Comparison of ENCODE assay signal across 17 cellular contexts in the genomic region with DNA sequence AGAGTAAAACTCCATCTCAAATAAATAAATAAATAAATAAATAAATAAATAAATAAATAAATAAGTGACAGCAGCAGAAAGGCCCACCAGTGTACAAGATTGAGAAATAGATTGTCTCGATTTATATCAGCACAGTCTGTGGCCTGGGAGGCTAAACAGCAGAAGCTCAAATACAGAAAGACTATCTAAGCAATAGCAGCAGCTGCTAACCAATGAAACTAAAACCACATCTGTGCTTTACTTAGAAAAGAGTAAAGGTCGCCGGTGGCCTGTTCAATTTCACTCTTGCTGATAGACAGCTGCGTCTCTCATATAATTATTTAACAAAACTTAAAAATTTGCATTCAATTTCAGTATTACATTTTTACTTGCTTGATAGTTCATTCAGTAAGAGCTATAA.
DNase-seq lines count a peak whose midpoint lies in the region; ATAC-seq lines count a peak whose summit lies in the region.
"Had no signal": no experiment of that assay in that cellular context is flagged by ENCODE, and none has a peak within 500 bp of the region (broad histone marks: within the 10 kb centered on the region; RNA-seq: fewer than 3 reads in every experiment).

No MANE protein-coding gene starts in this region.

- ATAC-seq in GM18499 (IDR thresholded peaks at IDR 0.05; ENCODE audit: insufficient read depth, unreplicated experiment), result peak; percentile 55
- peak; percentile 98 for ATAC-seq in GM19455 (IDR thresholded peaks at IDR 0.05; ENCODE audit: unreplicated experiment)
- ATAC-seq in HG02798 (IDR thresholded peaks at IDR 0.05; ENCODE audit: poor library complexity, unreplicated experiment), result peak; percentile 97
- peak; percentile 65 for ATAC-seq in HG03457 (IDR thresholded peaks at IDR 0.05; ENCODE audit: unreplicated experiment)
- ATAC-seq: activated CD8-positive, alpha-beta T cell treated with anti-CD3 and anti-CD28 coated beads, Interleukin-2, amount 10 ng/mL, durations not matched to agents 7 days and 5 days; mucosa of descending colon; stimulated activated naive B cell treated with anti-CD40 and anti-IgM and Interleukin-4, amounts not matched to agents 10 μg/mL and 1 μg/mL and 100 μg/mL, for 72 hours had no signal

- no peak for DNase-seq in UCSD-AML1 (lab: John Stamatoyannopoulos, UW; ENCODE audit: unreplicated experiment)
- DNase-seq in DMS79 treated with DMSO at 0.1 percent for 48 hours (lab: John Stamatoyannopoulos, UW), result no peak
- no peak for DNase-seq in NCI-H526 treated with DMSO at 0.1 percent for 48 hours (lab: John Stamatoyannopoulos, UW)
- no peak for DNase-seq in NCI-H345 (lab: John Stamatoyannopoulos, UW)
- DNase-seq: activated CD8-positive, alpha-beta T cell treated with anti-CD3 and anti-CD28 coated beads, Interleukin-2, amount 10 ng/mL, durations not matched to agents 7 days and 5 days; activated naive CD4-positive, alpha-beta T cell; DMS153; effector CD8-positive, alpha-beta T cell; foreskin melanocyte; mucosa of descending colon; NCI-H1436; stimulated activated CD4-positive, alpha-beta T cell treated with anti-CD3 and anti-CD28 coated beads, Interleukin-2, amount 100 ng/mL, for 24 hours; stimulated activated naive B cell treated with anti-CD40 and anti-IgM and Interleukin-4, amounts not matched to agents 10 μg/mL and 1 μg/mL and 100 μg/mL, for 72 hours had no signal
